Comparison of ENCODE assay signal across 11 cellular contexts in the genomic region with DNA sequence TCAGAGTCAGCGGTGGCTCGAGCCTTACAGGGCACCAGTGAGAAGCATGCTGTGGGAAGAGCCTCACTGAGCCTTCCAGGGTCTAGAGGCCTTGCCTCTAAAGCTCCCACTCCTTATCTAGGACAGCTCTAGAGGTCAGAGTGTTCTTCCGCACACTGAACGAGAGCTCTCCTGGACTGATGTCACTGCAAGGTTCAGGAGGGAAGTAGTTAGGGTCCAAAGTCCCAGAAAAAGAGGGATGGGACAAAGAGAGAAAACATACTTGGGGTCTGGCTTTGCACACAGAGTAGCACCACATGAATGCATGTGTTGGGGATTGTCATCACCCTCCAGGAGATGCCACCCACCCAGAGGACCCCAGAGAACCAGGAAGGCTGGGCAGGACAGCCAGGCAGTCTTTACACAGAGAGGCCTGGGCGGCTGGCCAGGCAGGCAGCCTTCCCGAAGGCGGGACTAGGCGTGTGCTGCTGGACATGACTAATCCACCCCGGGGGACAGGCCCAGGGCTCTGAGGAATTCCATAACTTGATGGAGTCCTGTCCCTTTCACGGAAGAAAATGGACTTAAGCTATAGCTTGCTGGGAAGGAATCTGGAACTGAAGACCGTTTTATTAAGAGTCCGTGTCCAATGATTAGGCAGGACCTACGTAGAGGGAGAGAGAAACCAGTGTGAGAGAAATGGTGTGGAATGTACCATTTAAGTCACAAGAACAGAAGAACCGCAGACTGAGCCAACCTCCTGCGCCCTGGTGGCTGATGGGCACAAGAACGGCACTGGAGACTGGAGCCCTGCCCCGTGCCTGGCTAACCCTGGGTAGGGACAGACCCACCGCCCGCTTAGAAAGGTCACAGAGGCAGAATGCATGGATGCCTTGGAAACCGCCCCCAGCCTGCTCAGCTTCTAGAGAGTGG. TPM values are rescaled to one million over a fixed set of nuclear protein-coding genes. Genes with fewer than 3 reads are reported as not detected.
DNase-seq lines count a peak whose midpoint lies in the region; ATAC-seq and TF ChIP-seq lines count a peak whose summit lies in the region.
"Had no signal": no experiment of that assay in that cellular context is flagged by ENCODE, and none has a peak within 500 bp of the region (broad histone marks: within the 10 kb centered on the region; RNA-seq: fewer than 3 reads in every experiment).

No MANE protein-coding gene starts in this region.

- H3K27me3 Mint-ChIP-seq in stimulated activated memory B cell treated with anti-CD40 and anti-IgM and Interleukin-4, amounts not matched to agents 10 μg/mL and 1 μg/mL and 100 μg/mL, for 72 hours: no peaks in the 10 kb centered on the region

- peak overlapping the region; percentile 38 to 96 (median 83) for H3K27ac ChIP-seq in adrenal gland

- H3K4me3 ChIP-seq in adrenal gland: no peak overlapping the region
- H3K4me3 ChIP-seq: GM12878 had no signal

- peak; percentile 99 for DNase-seq in EH (ENCODE audit: low read depth)
- DNase-seq in adrenal gland: peak; percentile 80 to 89 (median 87)
- peak; percentile 89 for DNase-seq in cardiac septum (ENCODE audit: low spot score)
- peak; percentile 80 for DNase-seq in renal cortical epithelial cell (ENCODE audit: low read depth)
- DNase-seq in GDM1 (lab: John Stamatoyannopoulos, UW): no peak
- DNase-seq: NCI-H82 had no signal

- intact Hi-C loops in adrenal gland (cut with DNase I) (no loop called here), cardiac septum (cut with DNase I) (no loop called here)

- no peak for TF ChIP-seq CTCF in adrenal gland (IDR thresholded peaks at IDR 0.05)

- H3K9me3 Mint-ChIP-seq in stimulated activated memory B cell treated with anti-CD40 and anti-IgM and Interleukin-4, amounts not matched to agents 10 μg/mL and 1 μg/mL and 100 μg/mL, for 72 hours: no peaks in the 10 kb centered on the region

- H3K36me3 Mint-ChIP-seq in stimulated activated memory B cell treated with anti-CD40 and anti-IgM and Interleukin-4, amounts not matched to agents 10 μg/mL and 1 μg/mL and 100 μg/mL, for 72 hours: peaks cover 71% of the 10 kb centered on the region

- no peaks in the 10 kb centered on the region for H3K27me3 ChIP-seq in adrenal gland

- peaks cover 42 to 64% of the 10 kb centered on the region in 2 donors for H3K4me1 ChIP-seq in adrenal gland (replicated peaks in 1 of 2)

- no peak overlapping the region for H3K27ac Mint-ChIP-seq in stimulated activated memory B cell treated with anti-CD40 and anti-IgM and Interleukin-4, amounts not matched to agents 10 μg/mL and 1 μg/mL and 100 μg/mL, for 72 hours

- peaks cover 9% of the 10 kb centered on the region for H3K4me1 Mint-ChIP-seq in stimulated activated memory B cell treated with anti-CD40 and anti-IgM and Interleukin-4, amounts not matched to agents 10 μg/mL and 1 μg/mL and 100 μg/mL, for 72 hours

- 36 to 48% (median 43%) methylated on average over 13 to 20 of the region's 20 CpGs for WGBS in adrenal gland, 4 donors

- no peak overlapping the region for H3K4me3 Mint-ChIP-seq in stimulated activated memory B cell treated with anti-CD40 and anti-IgM and Interleukin-4, amounts not matched to agents 10 μg/mL and 1 μg/mL and 100 μg/mL, for 72 hours

- H3K36me3 ChIP-seq in adrenal gland (replicated peaks in 1 of 2): peaks cover 0 to 63% of the 10 kb centered on the region in 2 donors

- H3K9me3 ChIP-seq in adrenal gland (replicated peaks in 1 of 3): no peaks in the 10 kb centered on the region

- no peak for TF ChIP-seq POLR2A in adrenal gland (IDR thresholded peaks at IDR 0.05)

- ATAC-seq in HG03469 (IDR thresholded peaks at IDR 0.05; ENCODE audit: unreplicated experiment): no peak
- ATAC-seq in HG03039 (IDR thresholded peaks at IDR 0.05; ENCODE audit: unreplicated experiment): no peak
- ATAC-seq in stimulated activated memory B cell treated with anti-CD40 and anti-IgM and Interleukin-4, amounts not matched to agents 10 μg/mL and 1 μg/mL and 100 μg/mL, for 72 hours: no peak
- ATAC-seq: GM12878 had no signal

RNA-seq across cellular contexts. Expression of a gene that starts 16.7 kb away (rescaled TPM):
- total RNA-seq in adrenal gland: 1 to 10 TPM in 1 of 8 donors, under 1 TPM in 5, not detected in 2; 0.43 to 7.5 (median 0.62) TPM
- under 1 TPM; 0.24 to 0.44 (median 0.31) TPM for polyA plus RNA-seq in adrenal gland
- 0.27 TPM for total RNA-seq in cardiac septum
- total RNA-seq in renal cortical epithelial cell: 0.60 TPM in 1 of 2 replicates, not detected in the other
- total RNA-seq: glomerular endothelial cell, GM12878 had no signal

RNA-seq across cellular contexts. Expression of a gene that starts 48.1 kb away (rescaled TPM):
- total RNA-seq in adrenal gland (10 to 100 TPM in 7 of 8 donors, 1 to 10 TPM in 1; 8.3 to 39.3 (median 17.7) TPM), cardiac septum (60.0 TPM), renal cortical epithelial cell (2.6 and 6.1 TPM in 2 replicates)
- polyA plus RNA-seq in adrenal gland: 1 to 10 TPM; 3.7 to 8.9 (median 6.2) TPM
